Comparison of ENCODE assay signal across 8 cellular contexts in genomic region chr14:35687335-35687939, GRCh38.
A peak's percentile ranks its signal among the peaks of the same experiment; 100 is the strongest.
DNase-seq lines count a peak whose midpoint lies in the region; ATAC-seq, FAIRE-seq and TF ChIP-seq lines count a peak whose summit lies in the region.

No MANE protein-coding gene starts in this region.

- no peaks in the 10 kb centered on the region for H3K4me1 ChIP-seq in CD4-positive, CD25-positive, alpha-beta regulatory T cell (ENCODE audit: control insufficient read depth, insufficient read depth, low read length, poor library complexity, severe bottlenecking)
- H3K4me1 ChIP-seq in Loucy (ENCODE audit: insufficient read depth, low read length, poor library complexity, severe bottlenecking), result peaks cover 26% of the 10 kb centered on the region

- H3K27ac ChIP-seq in CD4-positive, CD25-positive, alpha-beta regulatory T cell (ENCODE audit: insufficient read depth, low read length, poor library complexity, severe bottlenecking), result no peak overlapping the region
- H3K27ac ChIP-seq in coronary artery, result no peak overlapping the region

- H3K79me2 ChIP-seq in Loucy (ENCODE audit: insufficient read depth, low read length), result no peaks in the 10 kb centered on the region

- H3K4me1 Mint-ChIP-seq in CD4-positive, CD25-positive, alpha-beta regulatory T cell, result peaks cover 0 to 13% (median 7%) of the 10 kb centered on the region in 4 donors
- peaks cover 4% of the 10 kb centered on the region for H3K4me1 Mint-ChIP-seq in memory B cell

- H3K4me3 ChIP-seq in CD4-positive, CD25-positive, alpha-beta regulatory T cell (ENCODE audit: low read depth, low read length), result no peak overlapping the region
- H3K4me3 ChIP-seq in Loucy (ENCODE audit: low read length, poor library complexity, severe bottlenecking) (no peak overlapping the region), coronary artery (no peak overlapping the region)

- ATAC-seq in CD4-positive, CD25-positive, alpha-beta regulatory T cell (ENCODE audit: low read depth in 2 of 2), result no peak
- peak; percentile 35 for ATAC-seq in GM18868 (IDR thresholded peaks at IDR 0.05; ENCODE audit: unreplicated experiment)
- ATAC-seq in memory B cell (ENCODE audit: low read depth), result peak; percentile 70
- ATAC-seq in HG02840 (IDR thresholded peaks at IDR 0.05; ENCODE audit: low FRiP score, unreplicated experiment), result no peak

- peak; percentile 56 for FAIRE-seq in RCC 7860 (lab: Jason Lieb, UNC)

- H3K9ac ChIP-seq in Loucy (ENCODE audit: low read depth, low read length, poor library complexity, severe bottlenecking), result no peak overlapping the region

- H3K9me2 ChIP-seq in Loucy (replicated peaks; ENCODE audit: low read depth, low read length), result no peaks in the 10 kb centered on the region

- no peak overlapping the region for H3K4me2 ChIP-seq in Loucy (ENCODE audit: low read depth, low read length, poor library complexity, severe bottlenecking)

- H3K27me3 Mint-ChIP-seq in CD4-positive, CD25-positive, alpha-beta regulatory T cell, result no peaks in the 10 kb centered on the region
- no peaks in the 10 kb centered on the region for H3K27me3 Mint-ChIP-seq in memory B cell

- no peaks in the 10 kb centered on the region for H3K9me3 ChIP-seq in CD4-positive, CD25-positive, alpha-beta regulatory T cell (ENCODE audit: control insufficient read depth in 2 of 2, low read length in 2 of 2)
- no peaks in the 10 kb centered on the region for H3K9me3 ChIP-seq in Loucy (ENCODE audit: insufficient read depth, low read depth, low read length)

- H3F3A ChIP-seq in Loucy (ENCODE audit: low read depth), result no peaks in the 10 kb centered on the region; the same call in 1 of the 2 replicates

- H3K27ac Mint-ChIP-seq in CD4-positive, CD25-positive, alpha-beta regulatory T cell, result peak overlapping the region in 1 of 3 donors; percentile 15
- no peak overlapping the region for H3K27ac Mint-ChIP-seq in memory B cell

- TF ChIP-seq CTCF in Loucy (conservative IDR thresholded peaks at IDR 0.05; ENCODE audit: low read length) (peak; percentile 96), coronary artery (IDR thresholded peaks at IDR 0.05) (peak; percentile 45)

- no peak overlapping the region for H2AFZ ChIP-seq in Loucy (ENCODE audit: low read length)

- peaks cover 28% of the 10 kb centered on the region for H3K36me3 ChIP-seq in CD4-positive, CD25-positive, alpha-beta regulatory T cell (ENCODE audit: control insufficient read depth, insufficient read depth, low read length)
- H3K36me3 ChIP-seq in Loucy (ENCODE audit: insufficient read depth, low read length), result no peaks in the 10 kb centered on the region

- DNase-seq in CD4-positive, CD25-positive, alpha-beta regulatory T cell, result peak; percentile 8 to 58 (median 17)
- DNase-seq in RCC 7860 (ENCODE audit: low spot score), result peak; percentile 11
- DNase-seq in coronary artery (ENCODE audit: low spot score), result no peak
- no peak for DNase-seq in memory B cell (ENCODE audit: low spot score in 2 of 2)
- DNase-seq in GOT3 (lab: John Stamatoyannopoulos, UW), result no peak

- no peaks in the 10 kb centered on the region for H3K27me3 ChIP-seq in CD4-positive, CD25-positive, alpha-beta regulatory T cell (ENCODE audit: control insufficient read depth, insufficient read depth, low read length)
- H3K27me3 ChIP-seq in Loucy (ENCODE audit: insufficient read depth, low read length, poor library complexity, severe bottlenecking), result no peaks in the 10 kb centered on the region

- no peak overlapping the region for H3K4me3 Mint-ChIP-seq in CD4-positive, CD25-positive, alpha-beta regulatory T cell
- H3K4me3 Mint-ChIP-seq in memory B cell, result no peak overlapping the region

- no peaks in the 10 kb centered on the region for H4K20me1 ChIP-seq in Loucy (ENCODE audit: insufficient read depth, low read length, poor library complexity, severe bottlenecking)

- H3K9me3 Mint-ChIP-seq in CD4-positive, CD25-positive, alpha-beta regulatory T cell, result no peaks in the 10 kb centered on the region
- H3K9me3 Mint-ChIP-seq in memory B cell, result no peaks in the 10 kb centered on the region

- H3K36me3 Mint-ChIP-seq in CD4-positive, CD25-positive, alpha-beta regulatory T cell, result peaks cover 27% of the 10 kb centered on the region
- peaks cover 12% of the 10 kb centered on the region for H3K36me3 Mint-ChIP-seq in memory B cell

Comparison
In these comparisons a context has a peak if more than half of its experiments do, and no peak if none do; other contexts are left out.
1. ATAC-seq: peak in GM18868 (single experiment) and memory B cell (single experiment); none in CD4-positive, CD25-positive, alpha-beta regulatory T cell (0 of 2) and HG02840 (single experiment).
2. DNase-seq: peak in CD4-positive, CD25-positive, alpha-beta regulatory T cell (3 of 3) and RCC 7860 (single experiment); none in coronary artery (single experiment), memory B cell (0 of 2) and GOT3 (single experiment).